8 cellular contexts compared by ENCODE assay signal in genomic region chr2:121755237-121756111, GRCh38.
A peak's percentile ranks its signal among the peaks of the same experiment; 100 is the strongest.
DNase-seq lines count a peak whose midpoint lies in the region; ATAC-seq and TF ChIP-seq lines count a peak whose summit lies in the region.

TSN (plus strand) TSS chr2:121755651; CDS start chr2:121755780, 129 bp downstream.

- peak within 1 kb of the TSS; percentile 84 for H3K27ac Mint-ChIP-seq in central memory CD8-positive, alpha-beta T cell (ENCODE audit: low read depth)

- peaks cover 32% of the 10 kb centered on the region for H3K36me3 Mint-ChIP-seq in central memory CD8-positive, alpha-beta T cell (ENCODE audit: insufficient read depth)

- peaks cover 24% of the 10 kb centered on the region for H3K4me1 Mint-ChIP-seq in central memory CD8-positive, alpha-beta T cell

- no peaks in the 10 kb centered on the region for H3K9me3 Mint-ChIP-seq in central memory CD8-positive, alpha-beta T cell

- TF ChIP-seq POLR2A in GM19099 (IDR thresholded peaks at IDR 0.05; ENCODE audit: extremely low read depth, insufficient read length, low read depth), result peak; percentile 83

- peak; percentile 98 for ATAC-seq in HG03378 (IDR thresholded peaks at IDR 0.05; ENCODE audit: unreplicated experiment)
- ATAC-seq in activated CD4-positive, CD25-positive, alpha-beta regulatory T cell treated with anti-CD3 and anti-CD28 coated beads, Interleukin-2, amount 50 U/mL, for 24 hours, result peak; percentile 99 to 100
- ATAC-seq in central memory CD8-positive, alpha-beta T cell (replicated peaks; ENCODE audit: extremely low read depth, poor library complexity, severe bottlenecking), result peak; percentile 99

- peak within 1 kb of the TSS; percentile 97 for H3K4me3 Mint-ChIP-seq in central memory CD8-positive, alpha-beta T cell

- no peaks in the 10 kb centered on the region for H3K27me3 Mint-ChIP-seq in central memory CD8-positive, alpha-beta T cell

- DNase-seq in AML-193 (lab: John Stamatoyannopoulos, UW) (peak; percentile 94), NCI-H446 treated with DMSO at 0.1 percent for 48 hours (lab: John Stamatoyannopoulos, UW) (peak; percentile 91), iris pigment epithelial cell (ENCODE audit: low read depth) (peak; percentile 97)
- DNase-seq in central memory CD8-positive, alpha-beta T cell (ENCODE audit: low spot score in 2 of 2), result peak; percentile 95 to 96
- peak; percentile 93 to 96 for DNase-seq in stimulated activated CD4-positive, alpha-beta T cell treated with anti-CD3 and anti-CD28 coated beads, Interleukin-12 subunit alpha, Interleukin-12 subunit beta, amount 100 ng/mL, for 24 hours (ENCODE audit: low read depth in 2 of 2)

Comparison
In these comparisons a context has a peak if more than half of its experiments do, and no peak if none do; other contexts are left out.
1. Peak in every context shown above with its lines: DNase-seq and ATAC-seq.